In genomic region chr2:86221066-86221684, GRCh38 we compare ENCODE assay signal across 2 cellular contexts.
TF ChIP-seq lines count a peak whose summit lies in the region.

No MANE protein-coding gene starts in this region.

TF ChIP-seq in H1, 55 proteins besides CTCF, POLR2A, EP300 and RAD21:
- TF ChIP-seq KDM5A (IDR thresholded peaks at IDR 0.05; ENCODE audit: low read length) (no peak), SIX5 (IDR thresholded peaks at IDR 0.05; ENCODE audit: low read depth, low read length) (no peak)

TF ChIP-seq in neural cell, 6 proteins besides CTCF, POLR2A, EP300 and RAD21:
- TF ChIP-seq POLR2AphosphoS5 (IDR thresholded peaks at IDR 0.05): no peak
- TF ChIP-seq SMC3 (conservative IDR thresholded peaks at IDR 0.05; ENCODE audit: poor library complexity): no peak
- TF ChIP-seq, protein P1, sequence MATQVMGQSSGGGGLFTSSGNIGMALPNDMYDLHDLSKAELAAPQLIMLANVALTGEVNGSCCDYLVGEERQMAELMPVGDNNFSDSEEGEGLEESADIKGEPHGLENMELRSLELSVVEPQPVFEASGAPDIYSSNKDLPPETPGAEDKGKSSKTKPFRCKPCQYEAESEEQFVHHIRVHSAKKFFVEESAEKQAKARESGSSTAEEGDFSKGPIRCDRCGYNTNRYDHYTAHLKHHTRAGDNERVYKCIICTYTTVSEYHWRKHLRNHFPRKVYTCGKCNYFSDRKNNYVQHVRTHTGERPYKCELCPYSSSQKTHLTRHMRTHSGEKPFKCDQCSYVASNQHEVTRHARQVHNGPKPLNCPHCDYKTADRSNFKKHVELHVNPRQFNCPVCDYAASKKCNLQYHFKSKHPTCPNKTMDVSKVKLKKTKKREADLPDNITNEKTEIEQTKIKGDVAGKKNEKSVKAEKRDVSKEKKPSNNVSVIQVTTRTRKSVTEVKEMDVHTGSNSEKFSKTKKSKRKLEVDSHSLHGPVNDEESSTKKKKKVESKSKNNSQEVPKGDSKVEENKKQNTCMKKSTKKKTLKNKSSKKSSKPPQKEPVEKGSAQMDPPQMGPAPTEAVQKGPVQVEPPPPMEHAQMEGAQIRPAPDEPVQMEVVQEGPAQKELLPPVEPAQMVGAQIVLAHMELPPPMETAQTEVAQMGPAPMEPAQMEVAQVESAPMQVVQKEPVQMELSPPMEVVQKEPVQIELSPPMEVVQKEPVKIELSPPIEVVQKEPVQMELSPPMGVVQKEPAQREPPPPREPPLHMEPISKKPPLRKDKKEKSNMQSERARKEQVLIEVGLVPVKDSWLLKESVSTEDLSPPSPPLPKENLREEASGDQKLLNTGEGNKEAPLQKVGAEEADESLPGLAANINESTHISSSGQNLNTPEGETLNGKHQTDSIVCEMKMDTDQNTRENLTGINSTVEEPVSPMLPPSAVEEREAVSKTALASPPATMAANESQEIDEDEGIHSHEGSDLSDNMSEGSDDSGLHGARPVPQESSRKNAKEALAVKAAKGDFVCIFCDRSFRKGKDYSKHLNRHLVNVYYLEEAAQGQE (IDR thresholded peaks at IDR 0.05; ENCODE audit: borderline replicate concordance): no peak
- TF ChIP-seq TAF1 (IDR thresholded peaks at IDR 0.05; ENCODE audit: low read depth): no peak
- no peak for TF ChIP-seq MXI1 (conservative IDR thresholded peaks at IDR 0.05; ENCODE audit: poor library complexity, severe bottlenecking)
- TF ChIP-seq EZH2 (IDR thresholded peaks at IDR 0.05; ENCODE audit: borderline replicate concordance, insufficient read depth, low read length, poor library complexity, severe bottlenecking): no peak
